ENCODE assay signal across 29 cellular contexts in genomic region chr5:55714749-55715148, GRCh38. TPM values are rescaled to one million over a fixed set of nuclear protein-coding genes. Genes with fewer than 3 reads are reported as not detected.
"Had no signal": no experiment of that assay in that cellular context is flagged by ENCODE, and none has a peak within 500 bp of the region (broad histone marks: within the 10 kb centered on the region; RNA-seq: fewer than 3 reads in every experiment).

No MANE protein-coding gene starts in this region.

- H3K27me3 ChIP-seq: esophagus squamous epithelium, gastrocnemius medialis, pancreas, right atrium auricular region, tibial artery had no signal

- FAIRE-seq: pancreas, urothelium cell line had no signal

- H3K27ac Mint-ChIP-seq: activated CD4-positive, alpha-beta T cell treated with anti-CD3 and anti-CD28 coated beads, Interleukin-2, amount 10 ng/mL, durations not matched to agents 7 days and 5 days; activated CD8-positive, alpha-beta memory T cell treated with anti-CD3 and anti-CD28 coated beads, Interleukin-2, amount 10 ng/mL, durations not matched to agents 7 days and 5 days; activated CD8-positive, alpha-beta T cell treated with anti-CD3 and anti-CD28 coated beads for 36 hours; activated naive CD8-positive, alpha-beta T cell treated with anti-CD3 and anti-CD28 coated beads, Interleukin-2, amount 50 U/mL, for 24 hours; nephron; stimulated activated naive CD8-positive, alpha-beta T cell treated with anti-CD3 and anti-CD28 coated beads, Interleukin-15, Interleukin-2, amounts not matched to agents 100 ng/mL and 50 ng/mL, for 24 hours; T-helper 2 cell treated with Interferon-gamma antibody and Interleukin-4, amounts not matched to agents 5 μg/mL and 100 μg/mL, for 36 hours had no signal

- H3K27me3 Mint-ChIP-seq: activated CD8-positive, alpha-beta memory T cell treated with anti-CD3 and anti-CD28 coated beads, Interleukin-2, amount 10 ng/mL, durations not matched to agents 7 days and 5 days; stimulated activated naive CD8-positive, alpha-beta T cell treated with anti-CD3 and anti-CD28 coated beads, Interleukin-15, Interleukin-2, amounts not matched to agents 100 ng/mL and 50 ng/mL, for 24 hours had no signal

- H3K4me3 Mint-ChIP-seq: activated CD4-positive, alpha-beta T cell treated with anti-CD3 and anti-CD28 coated beads, Interleukin-2, amount 10 ng/mL, durations not matched to agents 7 days and 5 days; activated CD8-positive, alpha-beta memory T cell treated with anti-CD3 and anti-CD28 coated beads, Interleukin-2, amount 10 ng/mL, durations not matched to agents 7 days and 5 days; activated CD8-positive, alpha-beta T cell treated with anti-CD3 and anti-CD28 coated beads for 36 hours; activated naive CD8-positive, alpha-beta T cell treated with anti-CD3 and anti-CD28 coated beads, Interleukin-2, amount 50 U/mL, for 24 hours; nephron; stimulated activated naive CD8-positive, alpha-beta T cell treated with anti-CD3 and anti-CD28 coated beads, Interleukin-15, Interleukin-2, amounts not matched to agents 100 ng/mL and 50 ng/mL, for 24 hours; T-helper 2 cell treated with Interferon-gamma antibody and Interleukin-4, amounts not matched to agents 5 μg/mL and 100 μg/mL, for 36 hours had no signal

- ATAC-seq: activated CD8-positive, alpha-beta memory T cell treated with anti-CD3 and anti-CD28 coated beads, Interleukin-2, amount 10 ng/mL, durations not matched to agents 7 days and 5 days; activated CD8-positive, alpha-beta T cell treated with anti-CD3 and anti-CD28 coated beads for 36 hours; activated naive CD8-positive, alpha-beta T cell treated with anti-CD3 and anti-CD28 coated beads, Interleukin-2, amount 50 U/mL, for 24 hours; gastrocnemius medialis; left ventricle myocardium superior; pancreas; psoas muscle had no signal

- H3K9me3 ChIP-seq: esophagus squamous epithelium, gastrocnemius medialis, neutrophil, pancreas, psoas muscle, right atrium auricular region, tibial artery had no signal

- H3K4me3 ChIP-seq: esophagus squamous epithelium, gastrocnemius medialis, pancreas, psoas muscle, right atrium auricular region, tibial artery had no signal

- DNase-seq: activated CD4-positive, alpha-beta T cell treated with anti-CD3 and anti-CD28 coated beads, Interleukin-2, amount 10 ng/mL, durations not matched to agents 7 days and 5 days; activated CD4-positive, CD25-positive, alpha-beta regulatory T cell treated with anti-CD3 and anti-CD28 coated beads, Interleukin-2, amount 50 U/mL, for 72 hours; activated CD8-positive, alpha-beta memory T cell treated with anti-CD3 and anti-CD28 coated beads, Interleukin-2, amount 10 ng/mL, durations not matched to agents 7 days and 5 days; activated CD8-positive, alpha-beta T cell treated with anti-CD3 and anti-CD28 coated beads for 36 hours; activated effector memory CD4-positive, alpha-beta T cell treated with anti-CD3 and anti-CD28 coated beads, Interleukin-2, amount 50 U/mL, for 16 hours; activated naive CD4-positive, alpha-beta T cell treated with anti-CD3 and anti-CD28 coated beads, Interleukin-2, amount 50 U/mL, for 16 hours; activated naive CD8-positive, alpha-beta T cell treated with anti-CD3 and anti-CD28 coated beads, Interleukin-2, amount 50 U/mL, for 24 hours; activated T-cell treated with anti-CD3 and anti-CD28 coated beads for 4 hours; effector CD8-positive, alpha-beta T cell; esophagus squamous epithelium; gastrocnemius medialis; hypothalamus; left ventricle myocardium superior; mammary epithelial cell; midbrain; pancreas; psoas muscle; stimulated activated CD4-positive, alpha-beta T cell treated with anti-CD3 and anti-CD28 coated beads, Interleukin-12 subunit alpha, Interleukin-12 subunit beta, amount 100 ng/mL, for 4 hours; stimulated activated CD4-positive, alpha-beta T cell treated with anti-CD3 and anti-CD28 coated beads, Interleukin-4, amount 100 ng/mL, for 4 hours; tibial artery had no signal

- H3K36me3 ChIP-seq: esophagus squamous epithelium, gastrocnemius medialis, neutrophil, pancreas, right atrium auricular region, tibial artery had no signal

- H3K27ac ChIP-seq: esophagus squamous epithelium, gastrocnemius medialis, neutrophil, pancreas, psoas muscle, right atrium auricular region, tibial artery, VCaP had no signal

RNA-seq across cellular contexts. Expression of gene DDX4, which starts 23.1 kb away (rescaled TPM):
- total RNA-seq: activated CD8-positive, alpha-beta T cell treated with anti-CD3 and anti-CD28 coated beads for 36 hours; endothelial cell of umbilical vein; esophagus squamous epithelium; gastrocnemius medialis; left ventricle myocardium superior; mammary epithelial cell; right atrium auricular region; skeletal muscle tissue had no signal
- polyA plus RNA-seq: endothelial cell of umbilical vein, mammary epithelial cell had no signal
